ENCODE assay signal across 17 cellular contexts in genomic region chr1:82399093-82399492, GRCh38.
"Had no signal": no experiment of that assay in that cellular context is flagged by ENCODE, and none has a peak within 500 bp of the region (broad histone marks: within the 10 kb centered on the region; RNA-seq: fewer than 3 reads in every experiment).

No MANE protein-coding gene starts in this region.

- H3K4me3 Mint-ChIP-seq: brain; dendritic cell treated with granulocyte-macrophage colony-stimulating factor and Interleukin-4, amounts not matched to agents 40 ng/mL and 50 ng/mL, for 4 days had no signal

- H3K9me3 ChIP-seq: heart left ventricle, left ventricle myocardium inferior, tibial artery had no signal

- DNase-seq: activated CD4-positive, alpha-beta T cell treated with anti-CD3 and anti-CD28 coated beads, Interleukin-2, amount 50 U/mL, for 4 hours; activated gamma-delta T cell treated with Interleukin-2 at 50 U/mL for 16 hours; effector memory CD4-positive, alpha-beta T cell; heart left ventricle; kidney glomerular epithelial cell; left ventricle myocardium inferior; occipital lobe; stimulated activated naive CD8-positive, alpha-beta T cell treated with anti-CD3 and anti-CD28 coated beads, Interleukin-15, Interleukin-2, amounts not matched to agents 100 U/mL and 50 U/mL, for 24 hours; substantia nigra; SW 1271; T-helper 2 cell; tibial artery had no signal

- H3K27me3 Mint-ChIP-seq: brain; dendritic cell treated with granulocyte-macrophage colony-stimulating factor and Interleukin-4, amounts not matched to agents 40 ng/mL and 50 ng/mL, for 4 days; progenitor cell of endocrine pancreas had no signal

- H3K27ac Mint-ChIP-seq: activated naive CD4-positive, alpha-beta T cell treated with anti-CD3 and anti-CD28 coated beads, Interleukin-2, amount 50 U/mL, for 72 hours; brain; dendritic cell treated with granulocyte-macrophage colony-stimulating factor and Interleukin-4, amounts not matched to agents 40 ng/mL and 50 ng/mL, for 4 days; progenitor cell of endocrine pancreas had no signal

- ATAC-seq: activated naive CD4-positive, alpha-beta T cell treated with anti-CD3 and anti-CD28 coated beads, Interleukin-2, amount 50 U/mL, for 72 hours; heart left ventricle; stimulated activated naive CD8-positive, alpha-beta T cell treated with anti-CD3 and anti-CD28 coated beads, Interleukin-15, Interleukin-2, amounts not matched to agents 100 U/mL and 50 U/mL, for 24 hours had no signal

- H3K36me3 Mint-ChIP-seq: activated naive CD4-positive, alpha-beta T cell treated with anti-CD3 and anti-CD28 coated beads, Interleukin-2, amount 50 U/mL, for 72 hours; brain had no signal

- H3K4me3 ChIP-seq: heart left ventricle, left ventricle myocardium inferior, skin epidermis, tibial artery had no signal

- H3K27ac ChIP-seq: heart left ventricle, left ventricle myocardium inferior, skin epidermis, tibial artery had no signal

- H3K27me3 ChIP-seq: heart left ventricle, tibial artery had no signal

- H3K9me3 Mint-ChIP-seq: activated naive CD4-positive, alpha-beta T cell treated with anti-CD3 and anti-CD28 coated beads, Interleukin-2, amount 50 U/mL, for 72 hours; dendritic cell treated with granulocyte-macrophage colony-stimulating factor and Interleukin-4, amounts not matched to agents 40 ng/mL and 50 ng/mL, for 4 days had no signal
